In the genomic region with DNA sequence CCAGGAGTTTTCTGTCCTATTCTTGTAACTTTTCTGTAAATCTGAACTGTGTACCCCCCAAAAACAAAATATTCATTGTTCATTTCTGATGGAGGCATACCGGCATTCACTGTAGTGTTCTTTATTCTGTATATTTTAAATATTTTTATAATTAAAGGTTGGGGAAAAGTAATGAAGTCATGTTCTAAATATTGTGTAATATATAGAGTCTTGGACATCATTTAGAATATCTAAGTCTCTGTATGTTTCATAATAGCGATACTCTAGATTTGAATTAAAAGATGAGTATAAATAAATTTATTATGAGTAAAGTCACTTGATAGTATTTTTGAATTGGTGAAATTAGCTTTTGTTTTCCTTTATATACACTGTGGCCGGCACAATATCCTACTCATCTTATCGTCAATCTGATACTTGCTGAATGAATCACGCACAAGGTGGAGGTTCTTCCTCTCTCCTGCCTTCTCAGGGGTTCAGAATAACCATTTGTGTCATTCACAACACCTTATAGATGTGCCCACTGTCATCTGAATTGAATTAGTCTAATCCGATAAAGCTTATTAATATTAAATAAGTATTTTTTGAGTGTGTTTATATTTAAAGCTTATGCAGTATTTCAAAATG, we compare ENCODE assay signal across 1 cellular context.
TF ChIP-seq lines count a peak whose summit lies in the region.

No MANE protein-coding gene starts in this region.

TF ChIP-seq in H1, 55 proteins besides CTCF, POLR2A, EP300 and RAD21 (continued from another document):
- TF ChIP-seq, protein P1, sequence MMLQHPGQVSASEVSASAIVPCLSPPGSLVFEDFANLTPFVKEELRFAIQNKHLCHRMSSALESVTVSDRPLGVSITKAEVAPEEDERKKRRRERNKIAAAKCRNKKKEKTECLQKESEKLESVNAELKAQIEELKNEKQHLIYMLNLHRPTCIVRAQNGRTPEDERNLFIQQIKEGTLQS (IDR thresholded peaks at IDR 0.05; ENCODE audit: insufficient read depth, low read depth, low read length), result no peak
- TF ChIP-seq TCF12 (IDR thresholded peaks at IDR 0.05; ENCODE audit: low read depth, low read length), result no peak
- TF ChIP-seq YY1 (IDR thresholded peaks at IDR 0.05; ENCODE audit: low read depth, low read length), result no peak
- no peak for TF ChIP-seq RBBP5 (IDR thresholded peaks at IDR 0.05; ENCODE audit: borderline replicate concordance, low read depth, low read length)
- TF ChIP-seq POU5F1 (IDR thresholded peaks at IDR 0.05; ENCODE audit: low read depth, low read length), result no peak
- no peak for TF ChIP-seq TEAD4 (IDR thresholded peaks at IDR 0.05; ENCODE audit: low read depth, low read length)
- no peak for TF ChIP-seq RFX5 (IDR thresholded peaks at IDR 0.05; ENCODE audit: borderline replicate concordance, low read depth, low read length)
- TF ChIP-seq KDM5A (IDR thresholded peaks at IDR 0.05; ENCODE audit: low read length), result no peak
- no peak for TF ChIP-seq CEBPB (IDR thresholded peaks at IDR 0.05; ENCODE audit: low read depth, low read length)
- TF ChIP-seq SRF (IDR thresholded peaks at IDR 0.05; ENCODE audit: low read depth, low read length), result no peak
- TF ChIP-seq FOSL1 (IDR thresholded peaks at IDR 0.05; ENCODE audit: insufficient read depth, low read depth, low read length), result no peak
